Comparison of ENCODE assay signal across 17 cellular contexts in the genomic region with DNA sequence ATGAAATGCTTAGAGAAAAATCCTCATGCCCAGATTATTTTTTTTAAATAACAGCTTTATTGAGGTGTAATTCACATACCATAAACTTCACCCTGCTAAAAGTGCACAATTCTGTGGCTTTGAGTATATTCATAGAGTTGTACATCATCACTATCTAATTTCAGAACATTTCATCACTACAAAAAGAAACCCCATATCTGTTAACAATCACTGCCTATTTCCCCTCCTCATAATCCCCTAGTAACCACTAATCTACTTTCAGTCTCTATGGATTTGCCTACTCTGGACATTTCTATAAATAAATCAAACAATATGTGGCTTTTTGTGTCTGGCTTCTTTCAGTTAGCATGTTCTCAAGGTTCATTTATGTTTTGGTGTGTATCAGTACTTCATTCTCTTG.
"Had no signal": no experiment of that assay in that cellular context is flagged by ENCODE, and none has a peak within 500 bp of the region (broad histone marks: within the 10 kb centered on the region; RNA-seq: fewer than 3 reads in every experiment).

No MANE protein-coding gene starts in this region.

- H3K27me3 ChIP-seq: breast epithelium, gastroesophageal sphincter, testis had no signal

- H3K9ac ChIP-seq: parathyroid adenoma had no signal

- H3K4me3 Mint-ChIP-seq: naive B cell; stimulated activated naive B cell treated with anti-CD40 and anti-IgM and Interleukin-4, amounts not matched to agents 10 μg/mL and 1 μg/mL and 100 μg/mL, for 72 hours; T-helper 1 cell treated with Interleukin-12 subunit alpha and Interleukin-12 subunit beta and Interleukin-4 antibody, amounts not matched to agents 30 μg/mL and 1 μg/mL, for 36 hours had no signal

- H3K27ac ChIP-seq: breast epithelium, gastroesophageal sphincter, left ventricle myocardium inferior, parathyroid adenoma, skin epidermis, testis had no signal

- H3K36me3 ChIP-seq: breast epithelium, left ventricle myocardium inferior had no signal

- H3K4me1 Mint-ChIP-seq: naive B cell; stimulated activated naive B cell treated with anti-CD40 and anti-IgM and Interleukin-4, amounts not matched to agents 10 μg/mL and 1 μg/mL and 100 μg/mL, for 72 hours had no signal

- H3K4me1 ChIP-seq: breast epithelium, gastroesophageal sphincter, left ventricle myocardium inferior, parathyroid adenoma, testis had no signal

- H2AFZ ChIP-seq: parathyroid adenoma had no signal

- H3K9me3 ChIP-seq: breast epithelium, gastroesophageal sphincter, left ventricle myocardium inferior, testis had no signal

- H3K27me3 Mint-ChIP-seq: naive B cell; stimulated activated naive B cell treated with anti-CD40 and anti-IgM and Interleukin-4, amounts not matched to agents 10 μg/mL and 1 μg/mL and 100 μg/mL, for 72 hours had no signal

- H3K36me3 Mint-ChIP-seq: activated naive CD4-positive, alpha-beta T cell treated with anti-CD3 and anti-CD28 coated beads, Interleukin-2, amount 50 U/mL, for 72 hours; stimulated activated naive B cell treated with anti-CD40 and anti-IgM and Interleukin-4, amounts not matched to agents 10 μg/mL and 1 μg/mL and 100 μg/mL, for 72 hours had no signal

- H3K27ac Mint-ChIP-seq: activated naive CD4-positive, alpha-beta T cell treated with anti-CD3 and anti-CD28 coated beads, Interleukin-2, amount 50 U/mL, for 72 hours; activated T-helper 2 cell treated with anti-CD3 and anti-CD28 coated beads, Interferon-gamma antibody, Interleukin-2, Interleukin-4, amounts not matched to agents 10 μg/mL and 5 μg/mL and 100 μg/mL, durations not matched to agents 14 hours and 24 hours and 36 hours; naive B cell; stimulated activated naive B cell treated with anti-CD40 and anti-IgM and Interleukin-4, amounts not matched to agents 10 μg/mL and 1 μg/mL and 100 μg/mL, for 72 hours; T-helper 1 cell treated with Interleukin-12 subunit alpha and Interleukin-12 subunit beta and Interleukin-4 antibody, amounts not matched to agents 30 μg/mL and 1 μg/mL, for 36 hours had no signal

- H3K79me2 ChIP-seq: parathyroid adenoma had no signal

- DNase-seq: activated CD4-positive, alpha-beta T cell treated with anti-CD3 and anti-CD28 coated beads, Interleukin-2, amount 50 U/mL, for 1 hour; activated CD4-positive, CD25-positive, alpha-beta regulatory T cell; activated T-cell treated with anti-CD3 and anti-CD28 coated beads for 4 hours; anterior cingulate cortex; left ventricle myocardium inferior; midbrain; naive B cell; stimulated activated naive B cell treated with anti-CD40 and anti-IgM and Interleukin-4, amounts not matched to agents 10 μg/mL and 1 μg/mL and 100 μg/mL, for 72 hours; testis had no signal

- ATAC-seq: activated naive CD4-positive, alpha-beta T cell treated with anti-CD3 and anti-CD28 coated beads, Interleukin-2, amount 50 U/mL, for 72 hours; esophagus mucosa; gastroesophageal sphincter; stimulated activated naive B cell treated with anti-CD40 and anti-IgM and Interleukin-4, amounts not matched to agents 10 μg/mL and 1 μg/mL and 100 μg/mL, for 72 hours had no signal

- H3K4me3 ChIP-seq: breast epithelium, gastroesophageal sphincter, left ventricle myocardium inferior, skin epidermis, testis had no signal
